In the genomic region with DNA sequence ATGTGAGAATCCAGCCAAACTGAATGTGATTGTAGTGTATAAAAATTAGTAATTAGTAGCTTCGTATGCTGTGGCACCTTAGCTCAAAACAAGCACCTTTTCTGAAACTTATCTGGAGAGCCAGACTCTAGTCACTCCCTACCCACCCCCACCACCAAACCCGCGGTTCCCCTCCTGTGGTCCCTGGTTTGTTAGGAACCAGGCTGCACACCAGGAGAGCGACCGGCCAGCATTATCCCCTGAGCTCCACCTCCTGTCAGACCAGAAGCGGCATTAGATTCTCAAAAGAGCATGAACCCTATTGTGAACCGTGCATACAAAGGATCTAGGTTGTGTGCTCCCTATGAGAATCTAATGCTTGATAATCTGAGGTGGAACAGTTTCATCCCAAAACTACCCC, we compare ENCODE assay signal across 19 cellular contexts.
"Had no signal": no experiment of that assay in that cellular context is flagged by ENCODE, and none has a peak within 500 bp of the region (broad histone marks: within the 10 kb centered on the region; RNA-seq: fewer than 3 reads in every experiment).

No MANE protein-coding gene starts in this region.

- H3K27ac ChIP-seq: coronary artery, heart left ventricle, neutrophil, spleen, thoracic aorta, transverse colon had no signal

- DNase-seq: effector CD8-positive, alpha-beta T cell; heart left ventricle; hippocampal formation; immature natural killer cell; kidney; left colon; left ventricle myocardium superior; naive thymus-derived CD4-positive, alpha-beta T cell; nephron progenitor cell; spleen; stimulated activated CD4-positive, alpha-beta T cell treated with anti-CD3 and anti-CD28 coated beads, Interleukin-2, amount 100 ng/mL, for 24 hours; stimulated activated CD4-positive, alpha-beta T cell treated with anti-CD3 and anti-CD28 coated beads, Interleukin-4, amount 100 ng/mL, for 4 hours; stimulated activated naive B cell treated with anti-CD40 and anti-IgM and Interleukin-4, amounts not matched to agents 10 μg/mL and 1 μg/mL and 100 μg/mL, for 72 hours; stimulated activated naive CD8-positive, alpha-beta T cell treated with anti-CD3 and anti-CD28 coated beads, Interleukin-15, amount 100 ng/mL, for 72 hours; transverse colon had no signal

- H3K9me3 ChIP-seq: neutrophil, thoracic aorta, transverse colon had no signal

- H3K27me3 ChIP-seq: heart left ventricle, neutrophil, spleen, transverse colon had no signal

- H3K4me1 ChIP-seq: heart left ventricle, spleen had no signal

- H3K36me3 ChIP-seq: heart left ventricle, neutrophil, spleen, thoracic aorta, transverse colon had no signal

- H3K4me3 ChIP-seq: coronary artery, heart left ventricle, lung, spleen, thoracic aorta, transverse colon had no signal
